ENCODE assay signal across 11 cellular contexts in genomic region chr17:64291268-64291851, GRCh38. TPM values are rescaled to one million over a fixed set of nuclear protein-coding genes. Genes with fewer than 3 reads are reported as not detected.
A peak's percentile ranks its signal among the peaks of the same experiment; 100 is the strongest.
DNase-seq lines count a peak whose midpoint lies in the region; ATAC-seq, FAIRE-seq and TF ChIP-seq lines count a peak whose summit lies in the region.
"Had no signal": no experiment of that assay in that cellular context is flagged by ENCODE, and none has a peak within 500 bp of the region (broad histone marks: within the 10 kb centered on the region; RNA-seq: fewer than 3 reads in every experiment).

No MANE protein-coding gene starts in this region.

- peaks cover 3% of the 10 kb centered on the region for H3K9me3 Mint-ChIP-seq in activated CD4-positive, alpha-beta T cell treated with anti-CD3 and anti-CD28 coated beads for 36 hours (ENCODE audit: low read depth)
- H3K9me3 Mint-ChIP-seq in astrocyte (ENCODE audit: unreplicated experiment) (peaks cover 9% of the 10 kb centered on the region), osteocyte (ENCODE audit: unreplicated experiment) (peaks cover 12% of the 10 kb centered on the region)

- H3K9me3 ChIP-seq in astrocyte (ENCODE audit: insufficient read depth, low read depth, low read length), result peaks cover 10% of the 10 kb centered on the region

- H3K36me3 ChIP-seq in astrocyte (ENCODE audit: insufficient read depth, low read length), result no peaks in the 10 kb centered on the region

- no peak for FAIRE-seq in astrocyte (lab: Jason Lieb, UNC)

- no peak overlapping the region for H3K27ac ChIP-seq in astrocyte (ENCODE audit: low read depth, low read length)

- CTCF ChIA-PET in activated CD4-positive, alpha-beta T cell treated with anti-CD3 and anti-CD28 coated beads for 36 hours (lab: Charles Lee), result interaction anchor here (0.6 to 4.3 kb wide), 34 partner anchors 8 to 425 kb away, joined by 3 to 24 read pairs (median 4); no protein-coding TSS in a partner anchor

- H3K27me3 Mint-ChIP-seq in activated CD4-positive, alpha-beta T cell treated with anti-CD3 and anti-CD28 coated beads for 36 hours, result no peaks in the 10 kb centered on the region
- H3K27me3 Mint-ChIP-seq in astrocyte (ENCODE audit: low read depth, unreplicated experiment) (peaks cover 3% of the 10 kb centered on the region), osteocyte (ENCODE audit: unreplicated experiment) (peaks cover 13% of the 10 kb centered on the region)

- no peak for ATAC-seq in activated CD4-positive, alpha-beta T cell treated with anti-CD3 and anti-CD28 coated beads for 36 hours
- no peak for ATAC-seq in GM18858 (IDR thresholded peaks at IDR 0.05; ENCODE audit: unreplicated experiment)
- ATAC-seq in GM21390 (IDR thresholded peaks at IDR 0.05; ENCODE audit: unreplicated experiment), result no peak
- ATAC-seq: CD8-positive, alpha-beta T cell had no signal

- TF ChIP-seq CTCF in astrocyte (IDR thresholded peaks at IDR 0.05; ENCODE audit: insufficient read depth, low read depth, low read length), result peak; percentile 17
- TF ChIP-seq CTCF in osteocyte (IDR thresholded peaks at IDR 0.05), result peak; percentile 37

- no peaks in the 10 kb centered on the region for H3K36me3 Mint-ChIP-seq in activated CD4-positive, alpha-beta T cell treated with anti-CD3 and anti-CD28 coated beads for 36 hours (ENCODE audit: low read depth)
- no peaks in the 10 kb centered on the region for H3K36me3 Mint-ChIP-seq in astrocyte (ENCODE audit: low read depth, unreplicated experiment)
- peaks cover 3% of the 10 kb centered on the region for H3K36me3 Mint-ChIP-seq in osteocyte (ENCODE audit: unreplicated experiment)
- H3K36me3 Mint-ChIP-seq: CD8-positive, alpha-beta T cell had no signal

- H3K4me2 ChIP-seq in astrocyte (ENCODE audit: low read length), result no peak overlapping the region

- H3K9ac ChIP-seq in astrocyte (ENCODE audit: low read length), result no peak overlapping the region

- H3K79me2 ChIP-seq in astrocyte (ENCODE audit: insufficient read depth, low read length), result no peaks in the 10 kb centered on the region

- peak; percentile 23 for DNase-seq in activated CD4-positive, alpha-beta T cell treated with anti-CD3 and anti-CD28 coated beads for 36 hours
- DNase-seq in activated CD4-positive, alpha-beta T cell treated with anti-CD3 and anti-CD28 coated beads for 1 hour, result no peak
- DNase-seq in KBM-7, result peak; percentile 35
- DNase-seq in astrocyte (ENCODE audit: low read depth), result no peak
- DNase-seq in osteocyte (ENCODE audit: extremely low spot score, unreplicated experiment), result no peak
- DNase-seq in effector CD8-positive, alpha-beta T cell (lab: John Stamatoyannopoulos, UW), result no peak
- DNase-seq: CD8-positive, alpha-beta T cell; NCI-H774; stimulated activated CD4-positive, alpha-beta T cell treated with anti-CD3 and anti-CD28 coated beads, Interleukin-4, amount 100 ng/mL, for 1 hour had no signal

- H2AFZ ChIP-seq in astrocyte (ENCODE audit: low read depth, low read length), result no peak overlapping the region

- POLR2A ChIA-PET in activated CD4-positive, alpha-beta T cell treated with anti-CD3 and anti-CD28 coated beads for 36 hours (lab: Charles Lee), result interaction anchor here (1.2 kb wide), 1 partner anchor 146 kb away, joined by 4 read pairs; no protein-coding TSS in a partner anchor

- H3K27ac Mint-ChIP-seq in activated CD4-positive, alpha-beta T cell treated with anti-CD3 and anti-CD28 coated beads for 36 hours, result no peak overlapping the region
- H3K27ac Mint-ChIP-seq in astrocyte (ENCODE audit: unreplicated experiment) (no peak overlapping the region), osteocyte (ENCODE audit: unreplicated experiment) (no peak overlapping the region)
- H3K27ac Mint-ChIP-seq: CD8-positive, alpha-beta T cell had no signal

- H3K4me3 ChIP-seq in astrocyte (ENCODE audit: insufficient read depth, low read depth, low read length), result no peak overlapping the region

- intact Hi-C loops in activated CD4-positive, alpha-beta T cell treated with anti-CD3 and anti-CD28 coated beads for 36 hours (cut with DNase I, micrococcal nuclease), result no loop called here

- H4K20me1 ChIP-seq in astrocyte (ENCODE audit: insufficient read depth, low read length), result no peaks in the 10 kb centered on the region

- no peaks in the 10 kb centered on the region for H3K4me1 Mint-ChIP-seq in activated CD4-positive, alpha-beta T cell treated with anti-CD3 and anti-CD28 coated beads for 36 hours
- H3K4me1 Mint-ChIP-seq in astrocyte (ENCODE audit: low read depth, unreplicated experiment) (peaks cover under 1% of the 10 kb centered on the region), osteocyte (ENCODE audit: unreplicated experiment) (peaks cover 5% of the 10 kb centered on the region)

- no peaks in the 10 kb centered on the region for H3K4me1 ChIP-seq in astrocyte (ENCODE audit: insufficient read depth, low read length)

- in situ Hi-C loops in KBM-7 (cut with MboI; ENCODE audit: low pct_unique_long_range_greater_than_20kb, low sequenced_read_pairs), result loop anchor here (25.0 kb wide), 1 partner anchor 379 kb away; the partner anchor contains the start of genes CSHL1 and GH1

- no peak overlapping the region for H3K4me3 Mint-ChIP-seq in activated CD4-positive, alpha-beta T cell treated with anti-CD3 and anti-CD28 coated beads for 36 hours
- H3K4me3 Mint-ChIP-seq in astrocyte (ENCODE audit: unreplicated experiment) (no peak overlapping the region), osteocyte (ENCODE audit: unreplicated experiment) (no peak overlapping the region)
- H3K4me3 Mint-ChIP-seq: CD8-positive, alpha-beta T cell had no signal

- H3K27me3 ChIP-seq in astrocyte (ENCODE audit: insufficient read depth, low read length), result peaks cover 3% of the 10 kb centered on the region

RNA-seq across cellular contexts. Expression of gene TEX2, which starts 28.3 kb away (rescaled TPM):
- 10 to 100 TPM; 15.2 to 15.8 TPM for total RNA-seq in activated CD4-positive, alpha-beta T cell treated with anti-CD3 and anti-CD28 coated beads for 36 hours
- 56.1 and 58.2 TPM in 2 replicates for total RNA-seq in astrocyte
- 72.0 and 73.5 TPM in 2 replicates for total RNA-seq in osteocyte

Comparison
In these comparisons a context has a peak if more than half of its experiments do, and no peak if none do; other contexts are left out.
1. DNase-seq: peak in activated CD4-positive, alpha-beta T cell treated with anti-CD3 and anti-CD28 coated beads for 36 hours (single experiment) and KBM-7 (single experiment); none in activated CD4-positive, alpha-beta T cell treated with anti-CD3 and anti-CD28 coated beads for 1 hour (single experiment), astrocyte (single experiment), osteocyte (single experiment) and effector CD8-positive, alpha-beta T cell (single experiment).